Comparison of ENCODE assay signal across 1 cellular context in genomic region chr1:24535778-24536177, GRCh38.
TF ChIP-seq lines count a peak whose summit lies in the region.

No MANE protein-coding gene starts in this region.

TF ChIP-seq in WTC11, 78 proteins besides CTCF, POLR2A, EP300 and RAD21 (continued from another document):
- TF ChIP-seq, protein P1, sequence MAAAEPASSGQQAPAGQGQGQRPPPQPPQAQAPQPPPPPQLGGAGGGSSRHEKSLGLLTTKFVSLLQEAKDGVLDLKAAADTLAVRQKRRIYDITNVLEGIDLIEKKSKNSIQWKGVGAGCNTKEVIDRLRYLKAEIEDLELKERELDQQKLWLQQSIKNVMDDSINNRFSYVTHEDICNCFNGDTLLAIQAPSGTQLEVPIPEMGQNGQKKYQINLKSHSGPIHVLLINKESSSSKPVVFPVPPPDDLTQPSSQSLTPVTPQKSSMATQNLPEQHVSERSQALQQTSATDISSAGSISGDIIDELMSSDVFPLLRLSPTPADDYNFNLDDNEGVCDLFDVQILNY (CRISPR knock-in tag; IDR thresholded peaks at IDR 0.05): no peak
- TF ChIP-seq SP1 (CRISPR knock-in tag; conservative IDR thresholded peaks at IDR 0.05) (no peak), ZNF416 (CRISPR knock-in tag; IDR thresholded peaks at IDR 0.05) (no peak)
TF ChIP-seq in WTC11: peak in this region for 0.
